15 cellular contexts compared by ENCODE assay signal in genomic region chr21:44969066-44969649, GRCh38. TPM values are rescaled to one million over a fixed set of nuclear protein-coding genes. Genes with fewer than 3 reads are reported as not detected.
A peak's percentile ranks its signal among the peaks of the same experiment; 100 is the strongest.
DNase-seq lines count a peak whose midpoint lies in the region; ATAC-seq, FAIRE-seq and TF ChIP-seq lines count a peak whose summit lies in the region.
"Had no signal": no experiment of that assay in that cellular context is flagged by ENCODE, and none has a peak within 500 bp of the region (broad histone marks: within the 10 kb centered on the region; RNA-seq: fewer than 3 reads in every experiment).

No MANE protein-coding gene starts in this region.

- in situ Hi-C loops in HepG2 (cut with HindIII; ENCODE audit: extremely low pct_ligation_motif_present, low pct_unique_long_range_greater_than_20kb): no loop called here

- intact Hi-C loops in HepG2 (cut with micrococcal nuclease; ENCODE audit: unreplicated experiment) (no loop called here), Right ventricle myocardium superior (cut with DNase I) (loop anchor here (10.0 kb wide), 1 partner anchor 106 kb away; the partner anchor contains the start of gene ADARB1)
- intact Hi-C loops in CD4-positive, alpha-beta memory T cell (cut with micrococcal nuclease): loop anchor here (5.0 kb wide), 1 partner anchor 158 kb away; no protein-coding TSS in a partner anchor

- TF ChIP-seq EP300 in HepG2 (IDR thresholded peaks at IDR 0.05; ENCODE audit: low read depth in 2 of 2, low read length in 2 of 2) (no peak), HepG2 (CRISPR knock-in tag; IDR thresholded peaks at IDR 0.05; ENCODE audit: borderline replicate concordance) (no peak)

- peak overlapping the region; percentile 44 to 80 for H3K27ac ChIP-seq in liver (ENCODE audit: low read depth in 1 of 2, low read length in 2 of 2)
- no peak overlapping the region for H3K27ac ChIP-seq in HepG2 (ENCODE audit: extremely low read length, insufficient read depth, low read length)
- H3K27ac ChIP-seq in CD4-positive, alpha-beta memory T cell (ENCODE audit: low read depth, low read length): no peak overlapping the region

- H3K27ac Mint-ChIP-seq in brain: peak overlapping the region in 4 of 5 experiments; percentile 57 to 84 (median 76)
- peak overlapping the region; percentile 62 to 96 (median 82) for H3K27ac Mint-ChIP-seq in naive thymus-derived CD8-positive, alpha-beta T cell
- H3K27ac Mint-ChIP-seq in CD4-positive, alpha-beta memory T cell: no peak overlapping the region

- H3K4me2 ChIP-seq in HepG2 (ENCODE audit: low read depth, low read length): no peak overlapping the region

- H3K4me3 Mint-ChIP-seq in brain: no peak overlapping the region
- peak overlapping the region in 9 of 10 donors; percentile 48 to 73 (median 63) for H3K4me3 Mint-ChIP-seq in naive thymus-derived CD8-positive, alpha-beta T cell
- no peak overlapping the region for H3K4me3 Mint-ChIP-seq in CD4-positive, alpha-beta memory T cell

- H4K20me1 ChIP-seq in HepG2 (ENCODE audit: insufficient read depth, low read length): no peaks in the 10 kb centered on the region

- FAIRE-seq in HepG2 (lab: Jason Lieb, UNC) (no peak), frontal cortex (lab: Jason Lieb, UNC) (no peak)
- FAIRE-seq: GM18507, keratinocyte had no signal

- H3K4me3 ChIP-seq in liver (ENCODE audit: low read depth in 1 of 3, low read length in 3 of 3): no peak overlapping the region
- H3K4me3 ChIP-seq in HepG2 (replicated peaks in 1 of 3; ENCODE audit: insufficient read depth in 1 of 3, low read depth in 2 of 3, low read length in 3 of 3): no peak overlapping the region
- no peak overlapping the region for H3K4me3 ChIP-seq in CD4-positive, alpha-beta memory T cell (ENCODE audit: low read length in 2 of 2)

- H3K27me3 Mint-ChIP-seq in brain: no peaks in the 10 kb centered on the region
- no peaks in the 10 kb centered on the region for H3K27me3 Mint-ChIP-seq in naive thymus-derived CD8-positive, alpha-beta T cell
- H3K27me3 Mint-ChIP-seq in CD4-positive, alpha-beta memory T cell: no peaks in the 10 kb centered on the region

- BruUV-seq in HepG2 (replicated peaks; lab: Mats Ljungman, UMichigan): no TSS peak

- H2AFZ ChIP-seq in HepG2 (ENCODE audit: low read length): no peak overlapping the region

- no peak overlapping the region for H3K9ac ChIP-seq in liver (ENCODE audit: low read depth in 1 of 2, low read length in 2 of 2)
- H3K9ac ChIP-seq in HepG2 (ENCODE audit: insufficient read depth, low read depth, low read length): no peak overlapping the region

- H3K36me3 ChIP-seq in liver (ENCODE audit: control insufficient read depth in 4 of 4, insufficient read depth in 3 of 4, low read depth in 1 of 4, low read length in 3 of 4): peaks cover 0 to 4% (median under 1%) of the 10 kb centered on the region in 4 donors
- peaks cover 18 to 51% of the 10 kb centered on the region in 2 experiments for H3K36me3 ChIP-seq in HepG2 (replicated peaks in 1 of 2; ENCODE audit: control insufficient read depth in 1 of 2, insufficient read depth in 2 of 2, low read length in 2 of 2)
- H3K36me3 ChIP-seq in CD4-positive, alpha-beta memory T cell (ENCODE audit: insufficient read depth, low read length): no peaks in the 10 kb centered on the region

- H3K27me3 ChIP-seq in liver (ENCODE audit: control insufficient read depth in 4 of 4, insufficient read depth in 4 of 4, low read length in 3 of 4) (no peaks in the 10 kb centered on the region), HepG2 (ENCODE audit: control insufficient read depth in 1 of 2, insufficient read depth in 2 of 2, low read length in 2 of 2) (no peaks in the 10 kb centered on the region)
- H3K27me3 ChIP-seq in CD4-positive, alpha-beta memory T cell (ENCODE audit: insufficient read depth, low read length): no peaks in the 10 kb centered on the region

- H3K9me3 ChIP-seq in liver (ENCODE audit: control insufficient read depth in 4 of 4, low read length in 3 of 4) (no peaks in the 10 kb centered on the region), HepG2 (ENCODE audit: low read length) (no peaks in the 10 kb centered on the region)
- no peaks in the 10 kb centered on the region for H3K9me3 ChIP-seq in CD4-positive, alpha-beta memory T cell (ENCODE audit: control insufficient read depth in 1 of 2, low read length in 2 of 2)

- POLR2A ChIA-PET in HepG2 (lab: Yijun Ruan, JAX): no interaction called here
- POLR2A ChIA-PET in naive thymus-derived CD8-positive, alpha-beta T cell (lab: Charles Lee): interaction anchor here (0.7 to 1.0 kb wide), 2 partner anchors 29 to 41 kb away, joined by 3 to 8 read pairs; partner anchors contain the start of gene SLX9
- POLR2A ChIA-PET in CD4-positive, alpha-beta memory T cell (lab: Charles Lee; ENCODE audit: partially characterized antibody): no interaction called here

- TF ChIP-seq RAD21 in liver (IDR thresholded peaks at IDR 0.05) (no peak), HepG2 (CRISPR knock-in tag; IDR thresholded peaks at IDR 0.05) (no peak)

- peaks cover 31% of the 10 kb centered on the region for H3K36me3 Mint-ChIP-seq in brain
- peaks cover 0 to 28% (median 4%) of the 10 kb centered on the region in 3 donors for H3K36me3 Mint-ChIP-seq in naive thymus-derived CD8-positive, alpha-beta T cell
- peaks cover 4 to 22% of the 10 kb centered on the region in 2 donors for H3K36me3 Mint-ChIP-seq in CD4-positive, alpha-beta memory T cell

- no peak for DNase-seq in HepG2 (ENCODE audit: low spot score)
- DNase-seq in naive thymus-derived CD8-positive, alpha-beta T cell: no peak
- no peak for DNase-seq in frontal cortex (ENCODE audit: low spot score in 2 of 2)
- DNase-seq in NCI-H2081 (lab: John Stamatoyannopoulos, UW): no peak
- no peak for DNase-seq in CD4-positive, alpha-beta memory T cell
- DNase-seq in Right ventricle myocardium superior: no peak
- DNase-seq: activated naive CD4-positive, alpha-beta T cell; central memory CD4-positive, alpha-beta T cell; NK-92 treated with Interleukin-12 subunit alpha and Interleukin-12 subunit beta, amount 100 ng/mL, for 24 hours; SHP77 treated with DMSO at 0.1 percent for 48 hours; stimulated activated CD4-positive, alpha-beta T cell treated with anti-CD3 and anti-CD28 coated beads, Interleukin-4, amount 100 ng/mL, for 4 hours had no signal

- peaks cover 40% of the 10 kb centered on the region for H3K4me1 Mint-ChIP-seq in brain
- H3K4me1 Mint-ChIP-seq in naive thymus-derived CD8-positive, alpha-beta T cell: peaks cover 27 to 54% (median 52%) of the 10 kb centered on the region in 4 donors
- H3K4me1 Mint-ChIP-seq in CD4-positive, alpha-beta memory T cell: peaks cover 17 to 51% (median 32%) of the 10 kb centered on the region in 4 donors

- ATAC-seq in HepG2: no peak
- no peak for ATAC-seq in naive thymus-derived CD8-positive, alpha-beta T cell
- no peak for ATAC-seq in Right ventricle myocardium superior (ENCODE audit: poor library complexity)

- WGBS in liver: 86% methylated on average over 18 of the region's 18 CpGs
- WGBS in HepG2 (ENCODE audit: low lambda C conversion rate): 96% methylated on average over 12 of the region's 18 CpGs

- H3K4me1 ChIP-seq in liver (ENCODE audit: control insufficient read depth in 4 of 4, insufficient read depth in 4 of 4, low read length in 3 of 4) (peaks cover 2 to 19% (median 5%) of the 10 kb centered on the region in 4 donors), HepG2 (ENCODE audit: insufficient read depth, low read length) (peaks cover 11% of the 10 kb centered on the region)
- peaks cover 35% of the 10 kb centered on the region for H3K4me1 ChIP-seq in CD4-positive, alpha-beta memory T cell (ENCODE audit: insufficient read depth, low read length)

- TF ChIP-seq CTCF in liver (IDR thresholded peaks at IDR 0.05; ENCODE audit: low read depth, low read length, missing input control) (no peak), HepG2 (CRISPR knock-in tag; IDR thresholded peaks at IDR 0.05) (no peak), brain (conservative IDR thresholded peaks at IDR 0.05) (no peak)

- H3K79me2 ChIP-seq in HepG2 (ENCODE audit: insufficient read depth, low read length): peaks cover 2% of the 10 kb centered on the region

- CTCF ChIA-PET in HepG2 (lab: Yijun Ruan, JAX; ENCODE audit: low intra/inter-chr PET ratio, low total read pairs): no interaction called here
- CTCF ChIA-PET in CD4-positive, alpha-beta memory T cell (lab: Charles Lee; ENCODE audit: partially characterized antibody): interaction anchor here (1.5 to 6.6 kb wide), 3 partner anchors 159 to 169 kb away, joined by 5 to 45 read pairs (median 8); no protein-coding TSS in a partner anchor

- H3K9me3 Mint-ChIP-seq in brain: peaks cover 0 to 5% (median 2%) of the 10 kb centered on the region in 5 experiments
- H3K9me3 Mint-ChIP-seq in naive thymus-derived CD8-positive, alpha-beta T cell: no peaks in the 10 kb centered on the region
- no peaks in the 10 kb centered on the region for H3K9me3 Mint-ChIP-seq in CD4-positive, alpha-beta memory T cell

- TF ChIP-seq POLR2A in HepG2 (IDR thresholded peaks at IDR 0.05; ENCODE audit: insufficient read depth in 1 of 2, low read depth in 2 of 2, low read length in 2 of 2): no peak

RNA-seq across cellular contexts. Expression of gene SLX9, which starts 29.3 kb away (rescaled TPM):
- total RNA-seq in liver (1 to 10 TPM; 7.5 to 7.7 TPM), HepG2 (2016; rRNA removed; fragmentation: Illumina TruSeq; extraction: Trizol) (47.1 and 51.5 TPM in 2 replicates), frontal cortex (7.3 TPM), Right ventricle myocardium superior (77.4 TPM)
- polyA plus RNA-seq in liver (10 to 100 TPM; 16.6 to 20.3 TPM), HepG2 (2011; rRNA removed) (21.0 and 22.6 TPM in 2 replicates), brain (ENCODE audit: insufficient read depth, low read depth, low replicate concordance) (33.7 TPM)
- total RNA-seq in HepG2 (2016; cell fraction: cytosol; rRNA removed; fragmentation: Illumina TruSeq; extraction: Trizol; ENCODE audit: low read depth): 43.4 and 50.9 TPM in 2 replicates
- total RNA-seq in HepG2 (2016; cell fraction: insoluble cytoplasmic fraction; rRNA removed; fragmentation: Illumina TruSeq; extraction: Trizol): 51.9 and 55.4 TPM in 2 replicates
- 31.2 and 37.8 TPM in 2 replicates for total RNA-seq in HepG2 (2016; cell fraction: membrane; rRNA removed; fragmentation: Illumina TruSeq; extraction: Trizol)
- total RNA-seq in HepG2 (2016; cell fraction: nucleus; rRNA removed; fragmentation: Illumina TruSeq; extraction: Trizol): 17.3 and 20.5 TPM in 2 replicates
- 32.4 and 47.0 TPM in 2 replicates for polyA plus RNA-seq in HepG2 (2011; cell fraction: cytosol; rRNA removed)
- 22.9 and 26.2 TPM in 2 replicates for polyA plus RNA-seq in HepG2 (2011; cell fraction: nucleus; rRNA removed)
- 22.9 TPM in 2 replicates for polyA plus RNA-seq in HepG2 (2012)
- polyA plus RNA-seq in HepG2 (2016; cell fraction: cytosol; fragmentation: Illumina TruSeq; extraction: Trizol; ENCODE audit: low read depth): 43.3 and 45.1 TPM in 2 replicates
- polyA plus RNA-seq in HepG2 (2016; cell fraction: insoluble cytoplasmic fraction; fragmentation: Illumina TruSeq; extraction: Trizol; ENCODE audit: low read depth): 53.9 and 57.5 TPM in 2 replicates
- 27.6 and 29.8 TPM in 2 replicates for polyA plus RNA-seq in HepG2 (2016; cell fraction: membrane; fragmentation: Illumina TruSeq; extraction: Trizol; ENCODE audit: low read depth)
- polyA plus RNA-seq in HepG2 (2016; cell fraction: nucleus; fragmentation: Illumina TruSeq; extraction: Trizol; ENCODE audit: insufficient read depth, low read depth): 35.4 and 41.4 TPM in 2 replicates
- 14.1 and 17.2 TPM in 2 replicates for polyA minus RNA-seq in HepG2 (2011; rRNA and poly(A)+ RNA removed; ENCODE audit: low replicate concordance)
- 15.8 and 22.1 TPM in 2 replicates for polyA minus RNA-seq in HepG2 (2011; cell fraction: cytosol; rRNA and poly(A)+ RNA removed)
- polyA minus RNA-seq in HepG2 (2011; cell fraction: nucleus; rRNA and poly(A)+ RNA removed): 5.8 and 8.6 TPM in 2 replicates
- 10 to 100 TPM; 23.5 to 27.9 TPM for total RNA-seq in naive thymus-derived CD8-positive, alpha-beta T cell
- polyA plus RNA-seq in naive thymus-derived CD8-positive, alpha-beta T cell: 10 to 100 TPM; 11.7 to 13.5 (median 12.1) TPM
- 10 to 100 TPM; 17.7 to 21.6 TPM for total RNA-seq in CD4-positive, alpha-beta memory T cell
- 10 to 100 TPM in 1 of 2 donors, 1 to 10 TPM in 1; 9.4 to 13.1 TPM for polyA plus RNA-seq in CD4-positive, alpha-beta memory T cell

RNA-seq across cellular contexts. Expression of gene ITGB2, which starts 48.5 kb away (rescaled TPM):
- 10 to 100 TPM; 33.8 to 50.6 TPM for total RNA-seq in liver
- polyA plus RNA-seq in liver: 10 to 100 TPM in 1 of 2 donors, 1 to 10 TPM in 1; 9.6 to 23.6 TPM
- total RNA-seq in HepG2 (2016; rRNA removed; fragmentation: Illumina TruSeq; extraction: Trizol): 1.6 and 4.2 TPM in 2 replicates
- 0.71 and 0.91 TPM in 2 replicates for total RNA-seq in HepG2 (2016; cell fraction: cytosol; rRNA removed; fragmentation: Illumina TruSeq; extraction: Trizol; ENCODE audit: low read depth)
- 2.3 and 3.5 TPM in 2 replicates for total RNA-seq in HepG2 (2016; cell fraction: insoluble cytoplasmic fraction; rRNA removed; fragmentation: Illumina TruSeq; extraction: Trizol)
- total RNA-seq in HepG2 (2016; cell fraction: membrane; rRNA removed; fragmentation: Illumina TruSeq; extraction: Trizol): 1.2 and 1.9 TPM in 2 replicates
- total RNA-seq in HepG2 (2016; cell fraction: nucleus; rRNA removed; fragmentation: Illumina TruSeq; extraction: Trizol): 6.5 and 6.6 TPM in 2 replicates
- 18.0 and 26.4 TPM in 2 replicates for polyA plus RNA-seq in HepG2 (2011; rRNA removed)
- 22.3 and 25.2 TPM in 2 replicates for polyA plus RNA-seq in HepG2 (2011; cell fraction: cytosol; rRNA removed)
- 63.6 and 64.3 TPM in 2 replicates for polyA plus RNA-seq in HepG2 (2011; cell fraction: nucleus; rRNA removed)
- 28.1 and 37.9 TPM in 2 replicates for polyA plus RNA-seq in HepG2 (2012)
- polyA plus RNA-seq in HepG2 (2016; cell fraction: cytosol; fragmentation: Illumina TruSeq; extraction: Trizol; ENCODE audit: low read depth): 0.53 and 1.0 TPM in 2 replicates
- 2.2 and 2.5 TPM in 2 replicates for polyA plus RNA-seq in HepG2 (2016; cell fraction: insoluble cytoplasmic fraction; fragmentation: Illumina TruSeq; extraction: Trizol; ENCODE audit: low read depth)
- 1.3 and 1.5 TPM in 2 replicates for polyA plus RNA-seq in HepG2 (2016; cell fraction: membrane; fragmentation: Illumina TruSeq; extraction: Trizol; ENCODE audit: low read depth)
- 5.9 and 7.0 TPM in 2 replicates for polyA plus RNA-seq in HepG2 (2016; cell fraction: nucleus; fragmentation: Illumina TruSeq; extraction: Trizol; ENCODE audit: insufficient read depth, low read depth)
- 1.4 and 26.8 TPM in 2 replicates for polyA minus RNA-seq in HepG2 (2011; rRNA and poly(A)+ RNA removed; ENCODE audit: low replicate concordance)
- 11.9 and 12.6 TPM in 2 replicates for polyA minus RNA-seq in HepG2 (2011; cell fraction: cytosol; rRNA and poly(A)+ RNA removed)
- 10.0 and 14.7 TPM in 2 replicates for polyA minus RNA-seq in HepG2 (2011; cell fraction: nucleus; rRNA and poly(A)+ RNA removed)
- polyA plus RNA-seq in brain (ENCODE audit: insufficient read depth, low read depth, low replicate concordance): 11.3 TPM
- total RNA-seq in naive thymus-derived CD8-positive, alpha-beta T cell: 100 to 1,000 TPM; 177 to 180 TPM
- polyA plus RNA-seq in naive thymus-derived CD8-positive, alpha-beta T cell: 100 to 1,000 TPM; 423 to 549 (median 524) TPM
- total RNA-seq in frontal cortex: 4.9 TPM
- total RNA-seq in CD4-positive, alpha-beta memory T cell: 100 to 1,000 TPM; 278 to 291 TPM
- 100 to 1,000 TPM; 538 to 575 TPM for polyA plus RNA-seq in CD4-positive, alpha-beta memory T cell
- total RNA-seq in Right ventricle myocardium superior: 23.8 TPM

Comparison
In these comparisons a context has a peak if more than half of its experiments do, and no peak if none do; other contexts are left out.
1. H3K27ac ChIP-seq: peak in liver (2 of 2); none in HepG2 (single experiment) and CD4-positive, alpha-beta memory T cell (single experiment).
2. H3K27ac Mint-ChIP-seq: peak in brain (4 of 5) and naive thymus-derived CD8-positive, alpha-beta T cell (10 of 10); none in CD4-positive, alpha-beta memory T cell (0 of 7).
3. H3K4me3 Mint-ChIP-seq: peak in naive thymus-derived CD8-positive, alpha-beta T cell (9 of 10); none in brain (0 of 5) and CD4-positive, alpha-beta memory T cell (0 of 8).